In the genomic region with DNA sequence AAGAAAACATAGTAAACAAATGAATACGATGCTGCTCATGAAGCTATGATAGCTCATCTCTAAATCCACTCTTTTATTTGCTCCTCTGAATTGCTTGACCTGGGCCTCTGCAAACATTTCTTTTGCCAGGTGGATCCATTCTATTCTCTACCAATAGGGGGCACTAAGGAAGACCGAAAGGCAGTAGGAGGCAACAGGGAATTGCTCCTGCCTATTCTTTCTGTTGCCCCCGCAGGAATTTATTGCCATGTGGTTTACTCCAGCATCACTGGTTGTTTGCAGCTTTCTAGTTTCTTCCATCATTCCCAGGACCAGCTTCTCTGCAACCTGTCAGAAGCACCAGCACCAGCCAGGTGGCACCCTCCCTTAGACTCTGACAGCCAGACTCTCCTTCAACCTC, we compare ENCODE assay signal across 1 cellular context.
TF ChIP-seq lines count a peak whose summit lies in the region.

No MANE protein-coding gene starts in this region.

TF ChIP-seq in WTC11, 78 proteins besides CTCF, POLR2A, EP300 and RAD21 (continued from another document):
- no peak for TF ChIP-seq TP53 (CRISPR knock-in tag; IDR thresholded peaks at IDR 0.05)
- no peak for TF ChIP-seq ELF4 (CRISPR knock-in tag; IDR thresholded peaks at IDR 0.05; ENCODE audit: low read depth)
- TF ChIP-seq MXD4 (CRISPR knock-in tag; IDR thresholded peaks at IDR 0.05; ENCODE audit: borderline replicate concordance) = no peak
- TF ChIP-seq, protein P1, sequence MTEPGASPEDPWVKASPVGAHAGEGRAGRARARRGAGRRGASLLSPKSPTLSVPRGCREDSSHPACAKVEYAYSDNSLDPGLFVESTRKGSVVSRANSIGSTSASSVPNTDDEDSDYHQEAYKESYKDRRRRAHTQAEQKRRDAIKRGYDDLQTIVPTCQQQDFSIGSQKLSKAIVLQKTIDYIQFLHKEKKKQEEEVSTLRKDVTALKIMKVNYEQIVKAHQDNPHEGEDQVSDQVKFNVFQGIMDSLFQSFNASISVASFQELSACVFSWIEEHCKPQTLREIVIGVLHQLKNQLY (CRISPR knock-in tag; IDR thresholded peaks at IDR 0.05) = no peak
- TF ChIP-seq GABPB1 (CRISPR knock-in tag; IDR thresholded peaks at IDR 0.05) = no peak
- TF ChIP-seq NR3C1 (CRISPR knock-in tag; conservative IDR thresholded peaks at IDR 0.05; ENCODE audit: low read depth) = no peak
